ENCODE assay signal across 25 cellular contexts in genomic region chr21:39121600-39122355, GRCh38.
DNase-seq lines count a peak whose midpoint lies in the region; ATAC-seq lines count a peak whose summit lies in the region.
"Had no signal": no experiment of that assay in that cellular context is flagged by ENCODE, and none has a peak within 500 bp of the region (broad histone marks: within the 10 kb centered on the region; RNA-seq: fewer than 3 reads in every experiment).

No MANE protein-coding gene starts in this region.

- peaks cover 14 to 16% of the 10 kb centered on the region in 2 donors for H3K27me3 Mint-ChIP-seq in natural killer cell treated with Interleukin-12 subunit alpha and Interleukin-12 subunit beta and Interleukin-15 and Interleukin-18, amount 100 ng/mL, for 72 hours
- H3K27me3 Mint-ChIP-seq: activated naive CD8-positive, alpha-beta T cell treated with anti-CD3 and anti-CD28 coated beads, Interleukin-2, amount 50 U/mL, for 24 hours had no signal

- peaks cover 5% of the 10 kb centered on the region for H3K36me3 Mint-ChIP-seq in natural killer cell treated with Interleukin-12 subunit alpha and Interleukin-12 subunit beta and Interleukin-15 and Interleukin-18, amount 100 ng/mL, for 72 hours
- H3K36me3 Mint-ChIP-seq: CD4-positive, CD25-positive, alpha-beta regulatory T cell had no signal

- no peaks in the 10 kb centered on the region for H3K9me3 Mint-ChIP-seq in natural killer cell treated with Interleukin-12 subunit alpha and Interleukin-12 subunit beta and Interleukin-15 and Interleukin-18, amount 100 ng/mL, for 72 hours
- H3K9me3 Mint-ChIP-seq: T-helper 1 cell treated with Interleukin-12 subunit alpha and Interleukin-12 subunit beta and Interleukin-4 antibody, amounts not matched to agents 30 μg/mL and 1 μg/mL, for 36 hours had no signal

- peaks cover 10% of the 10 kb centered on the region in 2 donors for H3K4me1 Mint-ChIP-seq in natural killer cell treated with Interleukin-12 subunit alpha and Interleukin-12 subunit beta and Interleukin-15 and Interleukin-18, amount 100 ng/mL, for 72 hours (ENCODE audit: low read depth in 2 of 2)
- H3K4me1 Mint-ChIP-seq: activated naive CD8-positive, alpha-beta T cell treated with anti-CD3 and anti-CD28 coated beads, Interleukin-2, amount 50 U/mL, for 24 hours; stimulated activated memory B cell treated with anti-CD40 and anti-IgM and Interleukin-4, amounts not matched to agents 10 μg/mL and 1 μg/mL and 100 μg/mL, for 72 hours had no signal

- DNase-seq in Daoy (ENCODE audit: low read depth) (peak; percentile 76), M059J (ENCODE audit: low read depth) (peak; percentile 93), astrocyte of the hippocampus (ENCODE audit: low read depth, low spot score) (peak; percentile 66), NCI-H446 treated with DMSO at 0.1 percent for 48 hours (lab: John Stamatoyannopoulos, UW) (no peak)
- DNase-seq in natural killer cell treated with Interleukin-12 subunit alpha and Interleukin-12 subunit beta and Interleukin-15 and Interleukin-18, amount 100 ng/mL, for 72 hours (ENCODE audit: low spot score), result no peak
- DNase-seq: activated CD4-positive, alpha-beta T cell treated with anti-CD3 and anti-CD28 coated beads for 48 hours; activated naive CD8-positive, alpha-beta T cell treated with anti-CD3 and anti-CD28 coated beads, Interleukin-2, amount 50 U/mL, for 24 hours; dermis blood vessel endothelial cell; DMS 273 treated with DMSO at 0.1 percent for 48 hours; heart right ventricle; left ventricle myocardium inferior; NCI-H187 treated with DMSO at 0.1 percent for 48 hours; NCI-H748 treated with DMSO at 0.1 percent for 48 hours; PC-9; small intestine; stimulated activated CD4-positive, alpha-beta T cell treated with anti-CD3 and anti-CD28 coated beads, Interleukin-2, amount 100 ng/mL, for 24 hours; testis; uterus had no signal

- H3K4me3 Mint-ChIP-seq in natural killer cell treated with Interleukin-12 subunit alpha and Interleukin-12 subunit beta and Interleukin-15 and Interleukin-18, amount 100 ng/mL, for 72 hours, result peak overlapping the region; percentile 5
- H3K4me3 Mint-ChIP-seq: activated naive CD8-positive, alpha-beta T cell treated with anti-CD3 and anti-CD28 coated beads, Interleukin-2, amount 50 U/mL, for 24 hours; CD4-positive, CD25-positive, alpha-beta regulatory T cell; neural progenitor cell; stimulated activated memory B cell treated with anti-CD40 and anti-IgM and Interleukin-4, amounts not matched to agents 10 μg/mL and 1 μg/mL and 100 μg/mL, for 72 hours; T-helper 1 cell treated with Interleukin-12 subunit alpha and Interleukin-12 subunit beta and Interleukin-4 antibody, amounts not matched to agents 30 μg/mL and 1 μg/mL, for 36 hours had no signal

- peak; percentile 45 to 55 for ATAC-seq in natural killer cell treated with Interleukin-12 subunit alpha and Interleukin-12 subunit beta and Interleukin-15 and Interleukin-18, amount 100 ng/mL, for 72 hours
- ATAC-seq in GM21529 (IDR thresholded peaks at IDR 0.05; ENCODE audit: unreplicated experiment), result no peak
- no peak for ATAC-seq in GM19035 (IDR thresholded peaks at IDR 0.05; ENCODE audit: unreplicated experiment)
- ATAC-seq: activated naive CD8-positive, alpha-beta T cell treated with anti-CD3 and anti-CD28 coated beads, Interleukin-2, amount 50 U/mL, for 24 hours; heart right ventricle; K562; stimulated activated memory B cell treated with anti-CD40 and anti-IgM and Interleukin-4, amounts not matched to agents 10 μg/mL and 1 μg/mL and 100 μg/mL, for 72 hours had no signal

- H3K27ac Mint-ChIP-seq in natural killer cell treated with Interleukin-12 subunit alpha and Interleukin-12 subunit beta and Interleukin-15 and Interleukin-18, amount 100 ng/mL, for 72 hours, result peak overlapping the region; percentile 2 to 11
- H3K27ac Mint-ChIP-seq: activated naive CD8-positive, alpha-beta T cell treated with anti-CD3 and anti-CD28 coated beads, Interleukin-2, amount 50 U/mL, for 24 hours; CD4-positive, CD25-positive, alpha-beta regulatory T cell; neural progenitor cell; stimulated activated memory B cell treated with anti-CD40 and anti-IgM and Interleukin-4, amounts not matched to agents 10 μg/mL and 1 μg/mL and 100 μg/mL, for 72 hours; T-helper 1 cell treated with Interleukin-12 subunit alpha and Interleukin-12 subunit beta and Interleukin-4 antibody, amounts not matched to agents 30 μg/mL and 1 μg/mL, for 36 hours had no signal

Comparison
In these comparisons a context has a peak if more than half of its experiments do, and no peak if none do; other contexts are left out.
1. DNase-seq: peak in Daoy (single experiment), M059J (single experiment) and astrocyte of the hippocampus (single experiment); none in natural killer cell treated with Interleukin-12 subunit alpha and Interleukin-12 subunit beta and Interleukin-15 and Interleukin-18, amount 100 ng/mL, for 72 hours (single experiment) and NCI-H446 treated with DMSO at 0.1 percent for 48 hours (single experiment).
2. ATAC-seq: peak in natural killer cell treated with Interleukin-12 subunit alpha and Interleukin-12 subunit beta and Interleukin-15 and Interleukin-18, amount 100 ng/mL, for 72 hours (2 of 2); none in GM21529 (single experiment) and GM19035 (single experiment).